21 cellular contexts compared by ENCODE assay signal in the genomic region with DNA sequence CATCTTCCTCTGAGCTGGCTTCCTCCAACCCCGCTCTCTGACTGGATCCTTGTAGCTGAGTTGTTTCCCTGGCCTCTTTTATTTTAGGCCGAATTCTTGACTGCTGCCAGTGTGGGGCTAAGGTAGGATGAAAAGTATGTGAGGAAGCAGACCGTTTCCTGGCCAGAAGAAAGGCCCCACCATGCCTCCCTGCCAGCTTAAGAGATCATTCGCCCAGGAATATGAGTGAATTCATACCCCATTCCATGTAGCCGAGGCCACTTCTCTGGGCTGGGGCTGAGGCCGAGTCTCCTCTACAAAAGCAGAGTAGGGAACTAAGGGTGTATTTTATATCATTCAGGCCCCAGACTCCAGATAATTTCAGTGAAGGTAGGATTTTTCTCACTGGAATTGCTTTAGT. TPM values are rescaled to one million over a fixed set of nuclear protein-coding genes. Genes with fewer than 3 reads are reported as not detected.
DNase-seq lines count a peak whose midpoint lies in the region; ATAC-seq, FAIRE-seq and TF ChIP-seq lines count a peak whose summit lies in the region.
"Had no signal": no experiment of that assay in that cellular context is flagged by ENCODE, and none has a peak within 500 bp of the region (broad histone marks: within the 10 kb centered on the region; RNA-seq: fewer than 3 reads in every experiment).

No MANE protein-coding gene starts in this region.

- BruUV-seq in endothelial cell of umbilical vein (replicated peaks; lab: Mats Ljungman, UMichigan): no TSS peak

- H3K27ac Mint-ChIP-seq in activated T-cell treated with anti-CD3 and anti-CD28 coated beads, Interleukin-2, amount 50 U/mL, for 72 hours: no peak overlapping the region
- H3K27ac Mint-ChIP-seq: activated T-cell treated with anti-CD3 and anti-CD28 coated beads, Interleukin-2, amount 50 U/mL, for 24 hours; dendritic cell treated with granulocyte-macrophage colony-stimulating factor and Interleukin-4, amounts not matched to agents 40 ng/mL and 50 ng/mL, for 4 days; immature natural killer cell; T-helper 2 cell treated with Interferon-gamma antibody and Interleukin-4, amounts not matched to agents 5 μg/mL and 100 μg/mL, for 36 hours had no signal

- WGBS in psoas muscle, 3 donors: 37 to 66% (median 37%) methylated on average over 6 of the region's 6 CpGs

- DNase-seq in left ventricle myocardium inferior (no peak), cardiac septum (ENCODE audit: low spot score) (no peak), endothelial cell of umbilical vein (ENCODE audit: low read depth, low spot score) (peak; percentile 8), psoas muscle (no peak), vagina (ENCODE audit: extremely low spot score in 2 of 2) (no peak), GM19240 (ENCODE audit: insufficient read length, low spot score) (no peak)
- DNase-seq in activated T-cell treated with anti-CD3 and anti-CD28 coated beads, Interleukin-2, amount 50 U/mL, for 72 hours: no peak
- DNase-seq: activated CD4-positive, alpha-beta T cell treated with anti-CD3 and anti-CD28 coated beads for 48 hours; activated T-cell treated with anti-CD3 and anti-CD28 coated beads, Interleukin-2, amount 50 U/mL, for 24 hours; Calu3; immature natural killer cell; NCI-H2029 treated with DMSO at 0.1 percent for 48 hours; NCI-H748 treated with DMSO at 0.1 percent for 48 hours; pancreas had no signal

- no peak overlapping the region for H3K4me2 ChIP-seq in endothelial cell of umbilical vein (ENCODE audit: insufficient read depth, low read length)

- peaks cover 29% of the 10 kb centered on the region for H3K27me3 Mint-ChIP-seq in activated T-cell treated with anti-CD3 and anti-CD28 coated beads, Interleukin-2, amount 50 U/mL, for 72 hours (ENCODE audit: low read depth)

- H3K27me3 ChIP-seq in left ventricle myocardium inferior (ENCODE audit: low read depth) (no peaks in the 10 kb centered on the region), endothelial cell of umbilical vein (ENCODE audit: control insufficient read depth in 2 of 2, insufficient read depth in 2 of 2, low read length in 2 of 2) (no peaks in the 10 kb centered on the region), psoas muscle (ENCODE audit: insufficient read depth in 3 of 3, low read length in 2 of 3) (no peaks in the 10 kb centered on the region), vagina (no peaks in the 10 kb centered on the region)
- H3K27me3 ChIP-seq: pancreas had no signal

- H3K9ac ChIP-seq in endothelial cell of umbilical vein (replicated peaks; ENCODE audit: extremely low read depth, insufficient read depth, low read length): no peak overlapping the region

- CTCF ChIA-PET in endothelial cell of umbilical vein (lab: Charles Lee): interaction anchor here (0.8 to 8.2 kb wide), 6 partner anchors 14 to 67 kb away, joined by 3 to 463 read pairs (median 6); no protein-coding TSS in a partner anchor

- no peak for TF ChIP-seq CTCF in left ventricle myocardium inferior (IDR thresholded peaks at IDR 0.05; ENCODE audit: borderline replicate concordance)
- no peak for TF ChIP-seq CTCF in endothelial cell of umbilical vein (IDR thresholded peaks at IDR 0.05; ENCODE audit: extremely low read depth in 1 of 2, insufficient read depth in 1 of 2, low read depth in 1 of 2, low read length in 2 of 2)
- no peak for TF ChIP-seq CTCF in psoas muscle (IDR thresholded peaks at IDR 0.05)
- no peak for TF ChIP-seq CTCF in vagina (IDR thresholded peaks at IDR 0.05)

- TF ChIP-seq POLR2A in endothelial cell of umbilical vein (IDR thresholded peaks at IDR 0.05; ENCODE audit: low read depth, low read length): no peak
- TF ChIP-seq POLR2A in vagina (IDR thresholded peaks at IDR 0.05): no peak

- no peaks in the 10 kb centered on the region for H3K9me3 ChIP-seq in left ventricle myocardium inferior (replicated peaks)
- H3K9me3 ChIP-seq in endothelial cell of umbilical vein (replicated peaks; ENCODE audit: control insufficient read depth, insufficient read depth, low read length): no peaks in the 10 kb centered on the region
- H3K9me3 ChIP-seq in psoas muscle: no peaks in the 10 kb centered on the region
- H3K9me3 ChIP-seq in vagina: no peaks in the 10 kb centered on the region
- H3K9me3 ChIP-seq: mucosa of descending colon, pancreas had no signal

- no peaks in the 10 kb centered on the region for H3K9me3 Mint-ChIP-seq in activated T-cell treated with anti-CD3 and anti-CD28 coated beads, Interleukin-2, amount 50 U/mL, for 72 hours
- H3K9me3 Mint-ChIP-seq: activated T-cell treated with anti-CD3 and anti-CD28 coated beads, Interleukin-2, amount 50 U/mL, for 24 hours; dendritic cell treated with granulocyte-macrophage colony-stimulating factor and Interleukin-4, amounts not matched to agents 40 ng/mL and 50 ng/mL, for 4 days; T-helper 2 cell treated with Interferon-gamma antibody and Interleukin-4, amounts not matched to agents 5 μg/mL and 100 μg/mL, for 36 hours had no signal

- dilution Hi-C loops in endothelial cell of umbilical vein (cut with MboI; ENCODE audit: extremely low pct_ligation_motif_present, low sequenced_read_pairs): no loop called here

- H3K4me1 ChIP-seq in left ventricle myocardium inferior (peaks cover 98% of the 10 kb centered on the region), endothelial cell of umbilical vein (ENCODE audit: control insufficient read depth, extremely low read depth, insufficient read depth, low read length) (peaks cover 36% of the 10 kb centered on the region), psoas muscle (peaks cover 91% of the 10 kb centered on the region), vagina (peaks cover 87% of the 10 kb centered on the region)

- peaks cover 11% of the 10 kb centered on the region for H3K36me3 ChIP-seq in left ventricle myocardium inferior
- H3K36me3 ChIP-seq in endothelial cell of umbilical vein (ENCODE audit: control insufficient read depth in 2 of 2, extremely low read depth in 1 of 2, insufficient read depth in 2 of 2, low read length in 2 of 2): no peaks in the 10 kb centered on the region
- peaks cover 0 to 17% of the 10 kb centered on the region in 2 donors for H3K36me3 ChIP-seq in psoas muscle (ENCODE audit: insufficient read depth in 1 of 2, low read depth in 1 of 2)
- no peaks in the 10 kb centered on the region for H3K36me3 ChIP-seq in vagina
- H3K36me3 ChIP-seq: pancreas had no signal

- peak; percentile 12 for FAIRE-seq in endothelial cell of umbilical vein (lab: Jason Lieb, UNC)
- FAIRE-seq: frontal cortex, pancreas had no signal

- POLR2A ChIA-PET in endothelial cell of umbilical vein (lab: Charles Lee): interaction anchor here (1.1 kb wide), 1 partner anchor 34 kb away, joined by 8 read pairs; no protein-coding TSS in a partner anchor

- peaks cover 25% of the 10 kb centered on the region for H3K4me1 Mint-ChIP-seq in activated T-cell treated with anti-CD3 and anti-CD28 coated beads, Interleukin-2, amount 50 U/mL, for 72 hours (ENCODE audit: low read depth)

- H3K9me1 ChIP-seq in endothelial cell of umbilical vein (replicated peaks; ENCODE audit: control insufficient read depth, extremely low read depth, insufficient read depth, low read length): no peaks in the 10 kb centered on the region

- H4K20me1 ChIP-seq in endothelial cell of umbilical vein (replicated peaks; ENCODE audit: control insufficient read depth, extremely low read depth, insufficient read depth, low read length): no peaks in the 10 kb centered on the region

- no peaks in the 10 kb centered on the region for H3K79me2 ChIP-seq in endothelial cell of umbilical vein (ENCODE audit: control insufficient read depth, insufficient read depth, low read length)

- no peak overlapping the region for H2AFZ ChIP-seq in endothelial cell of umbilical vein (ENCODE audit: low read depth, low read length)

- peaks cover 0 to 3% of the 10 kb centered on the region in 2 donors for H3K36me3 Mint-ChIP-seq in activated T-cell treated with anti-CD3 and anti-CD28 coated beads, Interleukin-2, amount 50 U/mL, for 72 hours (ENCODE audit: insufficient read depth in 2 of 2)

- no peak for ATAC-seq in psoas muscle
- no peak for ATAC-seq in activated T-cell treated with anti-CD3 and anti-CD28 coated beads, Interleukin-2, amount 50 U/mL, for 72 hours (replicated peaks in 1 of 2)
- no peak for ATAC-seq in HG03025 (IDR thresholded peaks at IDR 0.05; ENCODE audit: low FRiP score, unreplicated experiment)
- ATAC-seq: mucosa of descending colon, pancreas had no signal

- H3K4me3 ChIP-seq in left ventricle myocardium inferior (peak overlapping the region; percentile 66), endothelial cell of umbilical vein (replicated peaks in 1 of 3; ENCODE audit: insufficient read depth in 1 of 3, low read depth in 1 of 3, low read length in 3 of 3) (no peak overlapping the region), psoas muscle (peak overlapping the region; percentile 64), vagina (peak overlapping the region; percentile 49 to 58)
- H3K4me3 ChIP-seq: mucosa of descending colon, pancreas had no signal

- no peak overlapping the region for H3K4me3 Mint-ChIP-seq in activated T-cell treated with anti-CD3 and anti-CD28 coated beads, Interleukin-2, amount 50 U/mL, for 72 hours
- H3K4me3 Mint-ChIP-seq: activated T-cell treated with anti-CD3 and anti-CD28 coated beads, Interleukin-2, amount 50 U/mL, for 24 hours; dendritic cell treated with granulocyte-macrophage colony-stimulating factor and Interleukin-4, amounts not matched to agents 40 ng/mL and 50 ng/mL, for 4 days; immature natural killer cell; T-helper 2 cell treated with Interferon-gamma antibody and Interleukin-4, amounts not matched to agents 5 μg/mL and 100 μg/mL, for 36 hours had no signal

- H3K27ac ChIP-seq in left ventricle myocardium inferior (replicated peaks): peak overlapping the region; percentile 94
- no peak overlapping the region for H3K27ac ChIP-seq in endothelial cell of umbilical vein (ENCODE audit: insufficient read depth, low read depth, low read length)
- H3K27ac ChIP-seq in psoas muscle: peak overlapping the region; percentile 99
- H3K27ac ChIP-seq in vagina: peak overlapping the region; percentile 99

- intact Hi-C loops in left ventricle myocardium inferior (cut with micrococcal nuclease): no loop called here
- intact Hi-C loops in cardiac septum (cut with DNase I): no loop called here
- intact Hi-C loops in endothelial cell of umbilical vein (cut with micrococcal nuclease): no loop called here
- intact Hi-C loops in psoas muscle (cut with DNase I): loop anchor here in 1 of 2 donors (5.0 kb wide), 1 partner anchor 35 kb away; no protein-coding TSS in a partner anchor
- intact Hi-C loops in vagina (cut with DNase I): no loop called here

RNA-seq across cellular contexts. Expression of gene NFIX, which starts 32.3 kb away (rescaled TPM):
- total RNA-seq in left ventricle myocardium inferior: 118 TPM
- 123 TPM for total RNA-seq in cardiac septum
- total RNA-seq in endothelial cell of umbilical vein: 18.7 and 37.7 TPM in 2 replicates
- 8.7 and 9.8 TPM in 2 replicates for polyA plus RNA-seq in endothelial cell of umbilical vein
- polyA plus RNA-seq in endothelial cell of umbilical vein (2011; cell fraction: cytosol; rRNA removed): 11.9 and 12.6 TPM in 2 replicates
- 8.6 and 11.6 TPM in 2 replicates for polyA plus RNA-seq in endothelial cell of umbilical vein (2011; cell fraction: nucleus; rRNA removed)
- polyA plus RNA-seq in endothelial cell of umbilical vein (2012): 22.4 and 30.5 TPM in 2 replicates
- polyA minus RNA-seq in endothelial cell of umbilical vein: 7.3 and 7.7 TPM in 2 replicates
- polyA minus RNA-seq in endothelial cell of umbilical vein (2011; cell fraction: cytosol; rRNA and poly(A)+ RNA removed): 1.3 TPM
- 5.5 and 7.2 TPM in 2 replicates for polyA minus RNA-seq in endothelial cell of umbilical vein (2011; cell fraction: nucleus; rRNA and poly(A)+ RNA removed)
- 100 to 1,000 TPM; 220 to 347 (median 268) TPM for total RNA-seq in psoas muscle
- 100 to 1,000 TPM in 1 of 3 donors, 10 to 100 TPM in 2; 22.2 to 158 (median 43.8) TPM for polyA plus RNA-seq in psoas muscle
- 81.8 TPM for total RNA-seq in vagina
- total RNA-seq in activated T-cell treated with anti-CD3 and anti-CD28 coated beads, Interleukin-2, amount 50 U/mL, for 72 hours: 1 to 10 TPM; 2.2 to 2.8 TPM

RNA-seq across cellular contexts. Expression of gene DAND5, which starts 58.2 kb away (rescaled TPM):
- total RNA-seq in left ventricle myocardium inferior (12.7 TPM), cardiac septum (11.4 TPM), endothelial cell of umbilical vein (0.20 and 0.28 TPM in 2 replicates), psoas muscle (under 1 TPM in 1 of 4 donors, not detected in 3; 0.26 TPM), vagina (not detected)
- polyA plus RNA-seq in endothelial cell of umbilical vein (0.06 TPM in 2 replicates), psoas muscle (not detected)
- polyA plus RNA-seq in endothelial cell of umbilical vein (2011; cell fraction: cytosol; rRNA removed): 0.03 and 0.07 TPM in 2 replicates
- polyA plus RNA-seq in endothelial cell of umbilical vein (2011; cell fraction: nucleus; rRNA removed): 0.16 and 0.17 TPM in 2 replicates
- polyA plus RNA-seq in endothelial cell of umbilical vein (2012): not detected in 2 replicates
- polyA minus RNA-seq in endothelial cell of umbilical vein: 0.15 TPM in 1 of 2 replicates, not detected in the other
- not detected for polyA minus RNA-seq in endothelial cell of umbilical vein (2011; cell fraction: cytosol; rRNA and poly(A)+ RNA removed)
- not detected in 2 replicates for polyA minus RNA-seq in endothelial cell of umbilical vein (2011; cell fraction: nucleus; rRNA and poly(A)+ RNA removed)
- under 1 TPM; 0.12 to 0.32 TPM for total RNA-seq in activated T-cell treated with anti-CD3 and anti-CD28 coated beads, Interleukin-2, amount 50 U/mL, for 72 hours
- total RNA-seq: ureter had no signal
- polyA plus RNA-seq: AG04450, immature natural killer cell had no signal

Comparison
In these comparisons a context has a peak if more than half of its experiments do, and no peak if none do; other contexts are left out.
1. H3K4me3 ChIP-seq: peak in left ventricle myocardium inferior (single experiment), psoas muscle (single experiment) and vagina (2 of 2); none in endothelial cell of umbilical vein (0 of 3).